11 cellular contexts compared by ENCODE assay signal in genomic region chr1:229093546-229094336, GRCh38.
A peak's percentile ranks its signal among the peaks of the same experiment; 100 is the strongest.
DNase-seq lines count a peak whose midpoint lies in the region; ATAC-seq and TF ChIP-seq lines count a peak whose summit lies in the region.
"Had no signal": no experiment of that assay in that cellular context is flagged by ENCODE, and none has a peak within 500 bp of the region (broad histone marks: within the 10 kb centered on the region; RNA-seq: fewer than 3 reads in every experiment).

No MANE protein-coding gene starts in this region.

- no TSS peak for BruUV-seq in PC-9 (replicated peaks; lab: Mats Ljungman, UMichigan)

- H2AFZ ChIP-seq in PC-9, result no peak overlapping the region

- H3K27me3 Mint-ChIP-seq in activated naive CD8-positive, alpha-beta T cell treated with anti-CD3 and anti-CD28 coated beads for 36 hours, result no peaks in the 10 kb centered on the region
- H3K27me3 Mint-ChIP-seq: activated CD8-positive, alpha-beta memory T cell treated with anti-CD3 and anti-CD28 coated beads, Interleukin-2, amount 10 ng/mL, durations not matched to agents 7 days and 5 days had no signal

- H3K27ac Mint-ChIP-seq in activated naive CD8-positive, alpha-beta T cell treated with anti-CD3 and anti-CD28 coated beads for 36 hours, result no peak overlapping the region
- H3K27ac Mint-ChIP-seq: activated CD8-positive, alpha-beta memory T cell treated with anti-CD3 and anti-CD28 coated beads, Interleukin-2, amount 10 ng/mL, durations not matched to agents 7 days and 5 days; T-helper 1 cell treated with Interleukin-12 subunit alpha and Interleukin-12 subunit beta and Interleukin-4 antibody, amounts not matched to agents 30 μg/mL and 1 μg/mL, for 36 hours had no signal

- peaks cover 37% of the 10 kb centered on the region for H3K4me1 ChIP-seq in HUES64 (ENCODE audit: insufficient read depth, low read length)
- 0 out of 2 replicates have a peak, but pooled peaks cover 4% of the 10 kb centered on the region for H3K4me1 ChIP-seq in PC-9 (replicated peaks; ENCODE audit: insufficient read depth)
- H3K4me1 ChIP-seq in iPS-20b (ENCODE audit: insufficient read depth, low read length), result peaks cover 34% of the 10 kb centered on the region

- CTCF ChIA-PET in PC-9 (lab: Charles Lee), result no interaction called here

- H3F3A ChIP-seq in PC-9 (ENCODE audit: insufficient read depth, low read depth), result no peaks in the 10 kb centered on the region

- no peaks in the 10 kb centered on the region for H4K20me1 ChIP-seq in PC-9 (ENCODE audit: insufficient read depth)

- peak overlapping the region; percentile 93 for H3K27ac ChIP-seq in HUES64 (ENCODE audit: low read depth, low read length)
- H3K27ac ChIP-seq in PC-9, result no peak overlapping the region
- H3K27ac ChIP-seq in iPS-20b (ENCODE audit: low read length), result peak overlapping the region; percentile 0
- peak overlapping the region; percentile 54 for H3K27ac ChIP-seq in substantia nigra (ENCODE audit: low read depth, low read length, poor library complexity, severe bottlenecking)

- H3K9ac ChIP-seq in HUES64 (ENCODE audit: low read depth, low read length) (peak overlapping the region; percentile 49), iPS-20b (ENCODE audit: low read depth, low read length) (peak overlapping the region; percentile 23; the same call in 1 of the 2 replicates)

- no peaks in the 10 kb centered on the region for H3K9me2 ChIP-seq in PC-9 (ENCODE audit: insufficient read depth)

- no peaks in the 10 kb centered on the region for H3K9me3 Mint-ChIP-seq in activated naive CD8-positive, alpha-beta T cell treated with anti-CD3 and anti-CD28 coated beads for 36 hours
- H3K9me3 Mint-ChIP-seq: T-helper 1 cell treated with Interleukin-12 subunit alpha and Interleukin-12 subunit beta and Interleukin-4 antibody, amounts not matched to agents 30 μg/mL and 1 μg/mL, for 36 hours had no signal

- DNase-seq in PC-9 (peak; percentile 20 to 74), substantia nigra (lab: John Stamatoyannopoulos, UW) (no peak), SKM-1 treated with dmso at 0.1 percent for 144 hours (lab: John Stamatoyannopoulos, UW; ENCODE audit: unreplicated experiment) (no peak), NCI-H2107 (lab: John Stamatoyannopoulos, UW) (no peak)
- no peak for DNase-seq in activated naive CD8-positive, alpha-beta T cell treated with anti-CD3 and anti-CD28 coated beads for 36 hours
- DNase-seq: activated CD8-positive, alpha-beta memory T cell treated with anti-CD3 and anti-CD28 coated beads, Interleukin-2, amount 10 ng/mL, durations not matched to agents 7 days and 5 days; left cardiac atrium had no signal

- intact Hi-C loops in PC-9 (cut with micrococcal nuclease; ENCODE audit: unreplicated experiment), result no loop called here

- WGBS in HUES64, result 47% methylated on average over 6 of the region's 6 CpGs

- ATAC-seq in HG02678 (IDR thresholded peaks at IDR 0.05; ENCODE audit: unreplicated experiment), result no peak
- ATAC-seq: activated CD8-positive, alpha-beta memory T cell treated with anti-CD3 and anti-CD28 coated beads, Interleukin-2, amount 10 ng/mL, durations not matched to agents 7 days and 5 days; left cardiac atrium had no signal

- peaks cover 7% of the 10 kb centered on the region for H3K9me3 ChIP-seq in HUES64 (ENCODE audit: insufficient read depth, low read depth, low read length)
- no peaks in the 10 kb centered on the region for H3K9me3 ChIP-seq in PC-9 (ENCODE audit: insufficient read depth, low read depth)
- H3K9me3 ChIP-seq in iPS-20b (ENCODE audit: insufficient read depth, low read depth, low read length), result peaks cover 9% of the 10 kb centered on the region; the same call in 1 of the 2 replicates

- peak overlapping the region; percentile 37 for H3K4me2 ChIP-seq in PC-9

- no peaks in the 10 kb centered on the region for H3K27me3 ChIP-seq in HUES64 (ENCODE audit: insufficient read depth, low read length)
- peaks cover 28% of the 10 kb centered on the region for H3K27me3 ChIP-seq in PC-9 (ENCODE audit: insufficient read depth, low read depth)
- no peaks in the 10 kb centered on the region for H3K27me3 ChIP-seq in iPS-20b (ENCODE audit: insufficient read depth, low read length)

- H3K79me2 ChIP-seq in PC-9 (ENCODE audit: low read depth), result no peaks in the 10 kb centered on the region

- peaks cover 8% of the 10 kb centered on the region for H3K4me1 Mint-ChIP-seq in activated naive CD8-positive, alpha-beta T cell treated with anti-CD3 and anti-CD28 coated beads for 36 hours

- H3K4me3 ChIP-seq in HUES64 (ENCODE audit: low read length) (peak overlapping the region; percentile 28), PC-9 (no peak overlapping the region), iPS-20b (ENCODE audit: low read length) (peak overlapping the region; percentile 39)

- no peak for TF ChIP-seq CTCF in PC-9 (conservative IDR thresholded peaks at IDR 0.05)

- POLR2A ChIA-PET in PC-9 (lab: Charles Lee; ENCODE audit: unreplicated experiment), result no interaction called here

- no peaks in the 10 kb centered on the region for H3K36me3 Mint-ChIP-seq in activated naive CD8-positive, alpha-beta T cell treated with anti-CD3 and anti-CD28 coated beads for 36 hours
- H3K36me3 Mint-ChIP-seq: activated CD8-positive, alpha-beta memory T cell treated with anti-CD3 and anti-CD28 coated beads, Interleukin-2, amount 10 ng/mL, durations not matched to agents 7 days and 5 days had no signal

- H3K4me3 Mint-ChIP-seq in activated naive CD8-positive, alpha-beta T cell treated with anti-CD3 and anti-CD28 coated beads for 36 hours, result no peak overlapping the region
- H3K4me3 Mint-ChIP-seq: activated CD8-positive, alpha-beta memory T cell treated with anti-CD3 and anti-CD28 coated beads, Interleukin-2, amount 10 ng/mL, durations not matched to agents 7 days and 5 days; T-helper 1 cell treated with Interleukin-12 subunit alpha and Interleukin-12 subunit beta and Interleukin-4 antibody, amounts not matched to agents 30 μg/mL and 1 μg/mL, for 36 hours had no signal

- H3K36me3 ChIP-seq in HUES64 (ENCODE audit: insufficient read depth, low read length), result no peaks in the 10 kb centered on the region
- H3K36me3 ChIP-seq in PC-9 (ENCODE audit: low read depth), result no peaks in the 10 kb centered on the region
- H3K36me3 ChIP-seq in iPS-20b (ENCODE audit: insufficient read depth, low read depth, low read length), result no peaks in the 10 kb centered on the region

Comparison
In these comparisons a context has a peak if more than half of its experiments do, and no peak if none do; other contexts are left out.
1. DNase-seq: peak in PC-9 (2 of 2); none in substantia nigra (0 of 49), SKM-1 treated with dmso at 0.1 percent for 144 hours (single experiment), NCI-H2107 (single experiment) and activated naive CD8-positive, alpha-beta T cell treated with anti-CD3 and anti-CD28 coated beads for 36 hours (single experiment).